In the genomic region with DNA sequence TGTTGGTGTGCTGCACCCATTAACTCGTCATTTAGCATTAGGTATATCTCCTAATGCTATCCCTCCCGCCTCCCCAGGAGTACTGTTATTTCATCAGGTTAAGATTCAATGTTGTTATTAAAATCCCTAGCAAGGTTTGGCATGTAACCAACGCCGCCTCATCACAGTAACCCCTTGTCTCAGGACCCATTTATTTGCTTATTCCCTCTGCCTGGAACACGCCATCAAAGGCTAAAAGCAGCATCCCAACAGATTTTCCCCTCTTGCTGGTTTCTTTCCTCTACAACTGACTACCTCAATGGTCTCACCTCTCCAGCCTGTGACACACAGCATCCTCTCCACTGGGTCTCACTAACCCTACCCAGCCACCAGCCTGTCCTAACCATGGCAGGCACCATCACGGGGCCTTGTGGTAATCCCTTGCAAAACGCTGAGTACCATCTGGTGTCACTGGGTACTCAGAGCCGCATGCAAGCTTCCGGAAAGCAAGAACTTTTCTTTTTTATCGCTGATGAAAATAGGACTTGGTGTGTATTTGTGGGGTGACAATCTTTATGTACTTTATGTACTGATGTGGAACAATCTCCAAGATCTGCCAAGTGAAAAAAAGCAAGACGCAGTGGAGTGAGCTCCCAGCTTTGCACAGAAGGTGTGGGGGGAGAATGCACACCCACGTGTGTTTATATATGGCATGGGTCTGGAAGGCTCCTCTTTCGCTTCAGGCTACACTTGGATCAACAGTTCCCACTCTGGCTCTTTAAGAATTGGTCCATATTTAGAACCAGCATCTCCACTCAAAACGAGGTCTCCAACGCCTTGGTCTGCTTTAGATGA, we compare ENCODE assay signal across 14 cellular contexts. TPM values are rescaled to one million over a fixed set of nuclear protein-coding genes. Genes with fewer than 3 reads are reported as not detected.
DNase-seq lines count a peak whose midpoint lies in the region; ATAC-seq and TF ChIP-seq lines count a peak whose summit lies in the region.
"Had no signal": no experiment of that assay in that cellular context is flagged by ENCODE, and none has a peak within 500 bp of the region (broad histone marks: within the 10 kb centered on the region; RNA-seq: fewer than 3 reads in every experiment).

No MANE protein-coding gene starts in this region.

- no peaks in the 10 kb centered on the region for H3K27me3 Mint-ChIP-seq in activated CD4-positive, alpha-beta T cell treated with anti-CD3 and anti-CD28 coated beads, Interleukin-2, amount 10 ng/mL, durations not matched to agents 24 days and 14 days
- no peaks in the 10 kb centered on the region for H3K27me3 Mint-ChIP-seq in activated CD8-positive, alpha-beta memory T cell treated with anti-CD3 and anti-CD28 coated beads, Interleukin-2, amount 10 ng/mL, durations not matched to agents 7 days and 5 days
- no peaks in the 10 kb centered on the region for H3K27me3 Mint-ChIP-seq in nephron (ENCODE audit: low read depth)
- H3K27me3 Mint-ChIP-seq: activated CD4-positive, alpha-beta memory T cell treated with anti-CD3 and anti-CD28 coated beads, Interleukin-2, amount 10 ng/mL, durations not matched to agents 7 days and 5 days had no signal

- intact Hi-C loops in activated CD4-positive, alpha-beta T cell treated with anti-CD3 and anti-CD28 coated beads, Interleukin-2, amount 10 ng/mL, durations not matched to agents 24 days and 14 days (cut with micrococcal nuclease), result no loop called here

- H3K4me3 Mint-ChIP-seq in activated CD4-positive, alpha-beta T cell treated with anti-CD3 and anti-CD28 coated beads, Interleukin-2, amount 10 ng/mL, durations not matched to agents 24 days and 14 days, result no peak overlapping the region
- no peak overlapping the region for H3K4me3 Mint-ChIP-seq in activated CD8-positive, alpha-beta memory T cell treated with anti-CD3 and anti-CD28 coated beads, Interleukin-2, amount 10 ng/mL, durations not matched to agents 7 days and 5 days
- H3K4me3 Mint-ChIP-seq in nephron, result peak overlapping the region in 1 of 3 experiments; percentile 34
- H3K4me3 Mint-ChIP-seq: activated CD4-positive, alpha-beta memory T cell treated with anti-CD3 and anti-CD28 coated beads, Interleukin-2, amount 10 ng/mL, durations not matched to agents 7 days and 5 days had no signal

- TF ChIP-seq POLR2A in GM19193 (IDR thresholded peaks at IDR 0.05; ENCODE audit: extremely low read depth, insufficient read depth, insufficient read length), result peak; percentile 17

- CTCF ChIA-PET in activated CD8-positive, alpha-beta memory T cell treated with anti-CD3 and anti-CD28 coated beads, Interleukin-2, amount 10 ng/mL, durations not matched to agents 7 days and 5 days (lab: Charles Lee), result no interaction called here
- CTCF ChIA-PET in HEK293T (lab: Yijun Ruan, JAX), result no interaction called here

- H3K36me3 Mint-ChIP-seq in activated CD4-positive, alpha-beta T cell treated with anti-CD3 and anti-CD28 coated beads, Interleukin-2, amount 10 ng/mL, durations not matched to agents 24 days and 14 days (ENCODE audit: low read depth), result peaks cover 55% of the 10 kb centered on the region
- peaks cover 44% of the 10 kb centered on the region for H3K36me3 Mint-ChIP-seq in activated CD8-positive, alpha-beta memory T cell treated with anti-CD3 and anti-CD28 coated beads, Interleukin-2, amount 10 ng/mL, durations not matched to agents 7 days and 5 days
- H3K36me3 Mint-ChIP-seq in nephron (ENCODE audit: low read depth), result peaks cover 54% of the 10 kb centered on the region

- no peaks in the 10 kb centered on the region for H3K9me3 Mint-ChIP-seq in activated CD4-positive, alpha-beta T cell treated with anti-CD3 and anti-CD28 coated beads, Interleukin-2, amount 10 ng/mL, durations not matched to agents 24 days and 14 days
- no peaks in the 10 kb centered on the region for H3K9me3 Mint-ChIP-seq in activated CD8-positive, alpha-beta memory T cell treated with anti-CD3 and anti-CD28 coated beads, Interleukin-2, amount 10 ng/mL, durations not matched to agents 7 days and 5 days (ENCODE audit: low read depth)
- H3K9me3 Mint-ChIP-seq in nephron, result no peaks in the 10 kb centered on the region
- H3K9me3 Mint-ChIP-seq: activated CD4-positive, alpha-beta memory T cell treated with anti-CD3 and anti-CD28 coated beads, Interleukin-2, amount 10 ng/mL, durations not matched to agents 7 days and 5 days had no signal

- no peak for DNase-seq in activated CD4-positive, alpha-beta T cell treated with anti-CD3 and anti-CD28 coated beads, Interleukin-2, amount 10 ng/mL, durations not matched to agents 24 days and 14 days
- no peak for DNase-seq in activated CD4-positive, alpha-beta T cell treated with anti-CD3 and anti-CD28 coated beads for 1 hour
- DNase-seq in activated CD8-positive, alpha-beta memory T cell treated with anti-CD3 and anti-CD28 coated beads, Interleukin-2, amount 10 ng/mL, durations not matched to agents 7 days and 5 days, result no peak
- DNase-seq in SHP77 treated with DMSO at 0.1 percent for 48 hours (lab: John Stamatoyannopoulos, UW), result no peak
- DNase-seq in HEK293T (ENCODE audit: extremely low spot score), result no peak
- no peak for DNase-seq in CD1c-positive myeloid dendritic cell (ENCODE audit: extremely low spot score)
- DNase-seq: activated CD4-positive, alpha-beta memory T cell treated with anti-CD3 and anti-CD28 coated beads, Interleukin-2, amount 10 ng/mL, durations not matched to agents 7 days and 5 days; adrenal gland; Karpas-422; mesendoderm; NCI-H2029 treated with DMSO at 0.1 percent for 48 hours; psoas muscle had no signal

- H3K27ac Mint-ChIP-seq in activated CD4-positive, alpha-beta T cell treated with anti-CD3 and anti-CD28 coated beads, Interleukin-2, amount 10 ng/mL, durations not matched to agents 24 days and 14 days, result peak overlapping the region; percentile 0
- H3K27ac Mint-ChIP-seq in activated CD8-positive, alpha-beta memory T cell treated with anti-CD3 and anti-CD28 coated beads, Interleukin-2, amount 10 ng/mL, durations not matched to agents 7 days and 5 days, result peak overlapping the region; percentile 7
- peak overlapping the region in 2 of 3 experiments; percentile 1 to 24 for H3K27ac Mint-ChIP-seq in nephron
- H3K27ac Mint-ChIP-seq: activated CD4-positive, alpha-beta memory T cell treated with anti-CD3 and anti-CD28 coated beads, Interleukin-2, amount 10 ng/mL, durations not matched to agents 7 days and 5 days had no signal

- TF ChIP-seq CTCF in nephron (IDR thresholded peaks at IDR 0.05; ENCODE audit: unreplicated experiment in 3 of 3), result no peak

- POLR2A ChIA-PET in HEK293T (lab: Yijun Ruan, JAX), result no interaction called here

- ATAC-seq in activated CD8-positive, alpha-beta memory T cell treated with anti-CD3 and anti-CD28 coated beads, Interleukin-2, amount 10 ng/mL, durations not matched to agents 7 days and 5 days, result no peak

- peaks cover 23% of the 10 kb centered on the region for H3K4me1 Mint-ChIP-seq in activated CD4-positive, alpha-beta T cell treated with anti-CD3 and anti-CD28 coated beads, Interleukin-2, amount 10 ng/mL, durations not matched to agents 24 days and 14 days
- H3K4me1 Mint-ChIP-seq in activated CD8-positive, alpha-beta memory T cell treated with anti-CD3 and anti-CD28 coated beads, Interleukin-2, amount 10 ng/mL, durations not matched to agents 7 days and 5 days, result peaks cover 29% of the 10 kb centered on the region
- peaks cover 22% of the 10 kb centered on the region for H3K4me1 Mint-ChIP-seq in nephron

TF ChIP-seq in HEK293T, 16 proteins besides CTCF, POLR2A, EP300 and RAD21:
- no peak for TF ChIP-seq SUZ12 (IDR thresholded peaks at IDR 0.05)
- no peak for TF ChIP-seq FOXK2 (IDR thresholded peaks at IDR 0.05)
- no peak for TF ChIP-seq CTBP1 (IDR thresholded peaks at IDR 0.05; ENCODE audit: borderline replicate concordance)
- TF ChIP-seq FOXA1 (IDR thresholded peaks at IDR 0.05), result no peak
- no peak for TF ChIP-seq SP1 (IDR thresholded peaks at IDR 0.05)
- TF ChIP-seq TARDBP (IDR thresholded peaks at IDR 0.05), result no peak
- no peak for TF ChIP-seq ARNT (IDR thresholded peaks at IDR 0.05)
- no peak for TF ChIP-seq BHLHE40 (IDR thresholded peaks at IDR 0.05; ENCODE audit: borderline replicate concordance)
- TF ChIP-seq ZNF384 (IDR thresholded peaks at IDR 0.05), result no peak
- TF ChIP-seq FOXM1 (IDR thresholded peaks at IDR 0.05; ENCODE audit: borderline replicate concordance), result no peak
- no peak for TF ChIP-seq HDGF (IDR thresholded peaks at IDR 0.05; ENCODE audit: borderline replicate concordance)
- TF ChIP-seq ELF4 (IDR thresholded peaks at IDR 0.05), result no peak
- TF ChIP-seq, protein P1, sequence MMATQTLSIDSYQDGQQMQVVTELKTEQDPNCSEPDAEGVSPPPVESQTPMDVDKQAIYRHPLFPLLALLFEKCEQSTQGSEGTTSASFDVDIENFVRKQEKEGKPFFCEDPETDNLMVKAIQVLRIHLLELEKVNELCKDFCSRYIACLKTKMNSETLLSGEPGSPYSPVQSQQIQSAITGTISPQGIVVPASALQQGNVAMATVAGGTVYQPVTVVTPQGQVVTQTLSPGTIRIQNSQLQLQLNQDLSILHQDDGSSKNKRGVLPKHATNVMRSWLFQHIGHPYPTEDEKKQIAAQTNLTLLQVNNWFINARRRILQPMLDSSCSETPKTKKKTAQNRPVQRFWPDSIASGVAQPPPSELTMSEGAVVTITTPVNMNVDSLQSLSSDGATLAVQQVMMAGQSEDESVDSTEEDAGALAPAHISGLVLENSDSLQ (IDR thresholded peaks at IDR 0.05), result no peak
- TF ChIP-seq NFRKB (IDR thresholded peaks at IDR 0.05), result no peak
- no peak for TF ChIP-seq LEF1 (IDR thresholded peaks at IDR 0.05; ENCODE audit: borderline replicate concordance)

RNA-seq across cellular contexts. Expression of a gene that starts 6.1 kb away (rescaled TPM):
- 2,567 and 2,587 TPM in 2 replicates for total RNA-seq in activated CD4-positive, alpha-beta T cell treated with anti-CD3 and anti-CD28 coated beads, Interleukin-2, amount 10 ng/mL, durations not matched to agents 24 days and 14 days
- 1,000 to 10,000 TPM; 1,980 to 2,218 TPM for total RNA-seq in activated CD8-positive, alpha-beta memory T cell treated with anti-CD3 and anti-CD28 coated beads, Interleukin-2, amount 10 ng/mL, durations not matched to agents 7 days and 5 days

RNA-seq across cellular contexts. Expression of a gene that starts 30.7 kb away (rescaled TPM):
- total RNA-seq in activated CD4-positive, alpha-beta T cell treated with anti-CD3 and anti-CD28 coated beads, Interleukin-2, amount 10 ng/mL, durations not matched to agents 24 days and 14 days, result 322 and 325 TPM in 2 replicates
- total RNA-seq in activated CD8-positive, alpha-beta memory T cell treated with anti-CD3 and anti-CD28 coated beads, Interleukin-2, amount 10 ng/mL, durations not matched to agents 7 days and 5 days, result 1,000 to 10,000 TPM; 1,513 to 1,561 TPM
